Comparison of ENCODE assay signal across 9 cellular contexts in genomic region chr6:127366281-127367022, GRCh38. TPM values are rescaled to one million over a fixed set of nuclear protein-coding genes. Genes with fewer than 3 reads are reported as not detected.
DNase-seq lines count a peak whose midpoint lies in the region; ATAC-seq and TF ChIP-seq lines count a peak whose summit lies in the region.
"Had no signal": no experiment of that assay in that cellular context is flagged by ENCODE, and none has a peak within 500 bp of the region (broad histone marks: within the 10 kb centered on the region; RNA-seq: fewer than 3 reads in every experiment).

No MANE protein-coding gene starts in this region.

- no peaks in the 10 kb centered on the region for H3K4me1 Mint-ChIP-seq in activated T-cell treated with anti-CD3 and anti-CD28 coated beads, Interleukin-2, amount 50 U/mL, for 72 hours (ENCODE audit: low read depth)

- no peak overlapping the region for H3K4me3 Mint-ChIP-seq in activated T-cell treated with anti-CD3 and anti-CD28 coated beads, Interleukin-2, amount 50 U/mL, for 72 hours

- no peaks in the 10 kb centered on the region for H3K4me1 ChIP-seq in psoas muscle

- H3K27ac Mint-ChIP-seq in activated T-cell treated with anti-CD3 and anti-CD28 coated beads, Interleukin-2, amount 50 U/mL, for 72 hours: no peak overlapping the region

- no peaks in the 10 kb centered on the region for H3K27me3 ChIP-seq in psoas muscle (ENCODE audit: insufficient read depth in 3 of 3, low read length in 2 of 3)

- H3K36me3 Mint-ChIP-seq in activated T-cell treated with anti-CD3 and anti-CD28 coated beads, Interleukin-2, amount 50 U/mL, for 72 hours (ENCODE audit: insufficient read depth in 2 of 2): peaks cover 0 to 1% of the 10 kb centered on the region in 2 donors

- intact Hi-C loops in psoas muscle (cut with DNase I): no loop called here

- no peaks in the 10 kb centered on the region for H3K36me3 ChIP-seq in psoas muscle (ENCODE audit: insufficient read depth in 1 of 2, low read depth in 1 of 2)

- ATAC-seq in psoas muscle (peak in 3 of 4 donors; percentile 51 to 78 (median 70)), GM21619 (IDR thresholded peaks at IDR 0.05; ENCODE audit: unreplicated experiment) (no peak), GM19351 (IDR thresholded peaks at IDR 0.05; ENCODE audit: unreplicated experiment) (no peak)
- ATAC-seq in activated T-cell treated with anti-CD3 and anti-CD28 coated beads, Interleukin-2, amount 50 U/mL, for 72 hours (replicated peaks in 1 of 2): no peak

- TF ChIP-seq CTCF in psoas muscle (IDR thresholded peaks at IDR 0.05) (no peak), GM20000 (IDR thresholded peaks at IDR 0.05; ENCODE audit: extremely low read depth, missing control alignments) (no peak)

- DNase-seq in ELR (ENCODE audit: low read depth) (peak; percentile 97), NCI-H146 treated with DMSO at 0.1 percent for 48 hours (lab: John Stamatoyannopoulos, UW; ENCODE audit: unreplicated experiment) (peak; percentile 30), erythroblast (lab: John Stamatoyannopoulos, UW) (peak; percentile 20 to 27), psoas muscle (no peak), GM20000 (ENCODE audit: low spot score) (no peak)
- DNase-seq in activated T-cell treated with anti-CD3 and anti-CD28 coated beads, Interleukin-2, amount 50 U/mL, for 72 hours: no peak
- DNase-seq: activated naive CD4-positive, alpha-beta T cell treated with Interleukin-2 at 50 U/mL for 16 hours had no signal

- H3K4me3 ChIP-seq in psoas muscle: no peak overlapping the region

- no peak overlapping the region for H3K27ac ChIP-seq in psoas muscle

- H3K27me3 Mint-ChIP-seq in activated T-cell treated with anti-CD3 and anti-CD28 coated beads, Interleukin-2, amount 50 U/mL, for 72 hours (ENCODE audit: low read depth): no peaks in the 10 kb centered on the region

- peaks cover 9% of the 10 kb centered on the region for H3K9me3 ChIP-seq in psoas muscle

- WGBS in psoas muscle, 3 donors: 15 to 39% (median 29%) methylated on average over 5 of the region's 5 CpGs

- no peak for TF ChIP-seq POLR2A in erythroblast (IDR thresholded peaks at IDR 0.05; ENCODE audit: low read length)

- peaks cover 0 to 4% of the 10 kb centered on the region in 2 donors for H3K9me3 Mint-ChIP-seq in activated T-cell treated with anti-CD3 and anti-CD28 coated beads, Interleukin-2, amount 50 U/mL, for 72 hours

RNA-seq across cellular contexts. Expression of gene ECHDC1, which starts 23.0 kb away (rescaled TPM):
- 10 to 100 TPM; 29.9 to 36.9 (median 33.5) TPM for total RNA-seq in psoas muscle
- 10 to 100 TPM; 31.2 to 70.6 (median 48.4) TPM for polyA plus RNA-seq in psoas muscle
- total RNA-seq in activated T-cell treated with anti-CD3 and anti-CD28 coated beads, Interleukin-2, amount 50 U/mL, for 72 hours: 10 to 100 TPM; 46.9 to 53.6 TPM

Comparison
In these comparisons a context has a peak if more than half of its experiments do, and no peak if none do; other contexts are left out.
1. DNase-seq: peak in ELR (single experiment), NCI-H146 treated with DMSO at 0.1 percent for 48 hours (single experiment) and erythroblast (2 of 2); none in psoas muscle (0 of 2), activated T-cell treated with anti-CD3 and anti-CD28 coated beads, Interleukin-2, amount 50 U/mL, for 72 hours (0 of 2) and GM20000 (single experiment).
2. ATAC-seq: peak in psoas muscle (3 of 4); none in activated T-cell treated with anti-CD3 and anti-CD28 coated beads, Interleukin-2, amount 50 U/mL, for 72 hours (0 of 2), GM21619 (single experiment) and GM19351 (single experiment).